ENCODE assay signal across 9 cellular contexts in the genomic region with DNA sequence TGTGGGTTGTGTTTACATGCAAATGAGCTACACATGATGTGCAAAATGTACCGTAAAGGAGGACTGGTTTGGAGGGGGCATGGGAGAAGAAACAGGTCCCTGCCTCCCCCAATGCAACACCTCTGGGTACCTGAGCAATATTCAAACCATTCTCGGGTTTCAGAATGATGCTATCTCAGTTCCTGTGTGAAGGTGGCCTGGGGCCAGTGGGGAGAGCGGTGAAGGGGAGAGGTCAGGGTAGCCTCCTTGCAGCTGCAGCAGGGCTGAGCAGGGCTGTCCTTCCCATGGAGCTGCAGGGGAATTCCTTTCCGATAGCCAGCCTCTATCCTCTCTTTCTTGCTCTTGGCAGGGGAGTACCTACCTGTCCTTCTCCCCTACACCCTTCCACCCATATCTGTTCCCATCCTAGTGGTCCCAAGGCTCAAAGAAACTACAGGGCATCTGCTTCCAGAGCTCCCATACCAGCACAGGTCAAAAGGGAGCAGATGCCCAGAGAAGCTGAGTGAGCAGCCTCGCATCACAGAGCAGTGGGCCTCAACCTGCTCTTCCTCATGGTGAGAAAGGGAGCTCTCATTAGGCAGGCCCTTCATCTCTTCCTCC. TPM values are rescaled to one million over a fixed set of nuclear protein-coding genes. Genes with fewer than 3 reads are reported as not detected.
DNase-seq lines count a peak whose midpoint lies in the region; ATAC-seq, FAIRE-seq and TF ChIP-seq lines count a peak whose summit lies in the region.
"Had no signal": no experiment of that assay in that cellular context is flagged by ENCODE, and none has a peak within 500 bp of the region (broad histone marks: within the 10 kb centered on the region; RNA-seq: fewer than 3 reads in every experiment).

No MANE protein-coding gene starts in this region.

- no peaks in the 10 kb centered on the region for H3K27me3 ChIP-seq in CD4-positive, CD25-positive, alpha-beta regulatory T cell (ENCODE audit: control insufficient read depth, insufficient read depth, low read length)
- H3K27me3 ChIP-seq in astrocyte (ENCODE audit: insufficient read depth, low read length) (no peaks in the 10 kb centered on the region), spleen (replicated peaks in 1 of 7) (no peaks in the 10 kb centered on the region), smooth muscle cell (ENCODE audit: low read depth) (no peaks in the 10 kb centered on the region)

- peaks cover 5% of the 10 kb centered on the region for H3K36me3 ChIP-seq in CD4-positive, CD25-positive, alpha-beta regulatory T cell (ENCODE audit: control insufficient read depth, insufficient read depth, low read length)
- H3K36me3 ChIP-seq in astrocyte (ENCODE audit: insufficient read depth, low read length) (no peaks in the 10 kb centered on the region), spleen (peaks cover 0 to 18% (median 0%) of the 10 kb centered on the region in 6 donors), smooth muscle cell (ENCODE audit: low read depth) (no peaks in the 10 kb centered on the region)

- peak overlapping the region; percentile 61 for H3K4me3 ChIP-seq in CD4-positive, CD25-positive, alpha-beta regulatory T cell (ENCODE audit: low read depth, low read length)
- H3K4me3 ChIP-seq in astrocyte (ENCODE audit: insufficient read depth, low read depth, low read length) (no peak overlapping the region), spleen (peak overlapping the region in 2 of 8 donors; percentile 3 to 54), smooth muscle cell (no peak overlapping the region)

- no peaks in the 10 kb centered on the region for H3F3A ChIP-seq in smooth muscle cell (ENCODE audit: low read depth)

- H2AFZ ChIP-seq in astrocyte (ENCODE audit: low read depth, low read length), result no peak overlapping the region
- H2AFZ ChIP-seq in smooth muscle cell (ENCODE audit: low read depth), result no peak overlapping the region

- H3K27me3 Mint-ChIP-seq in CD4-positive, CD25-positive, alpha-beta regulatory T cell, result no peaks in the 10 kb centered on the region
- H3K27me3 Mint-ChIP-seq in astrocyte (ENCODE audit: low read depth, unreplicated experiment), result no peaks in the 10 kb centered on the region

- peak in 1 of 2 donors; percentile 17 for ATAC-seq in CD4-positive, CD25-positive, alpha-beta regulatory T cell (ENCODE audit: low read depth in 2 of 2)
- ATAC-seq in HG03159 (IDR thresholded peaks at IDR 0.05; ENCODE audit: unreplicated experiment), result peak; percentile 45

- H3K4me2 ChIP-seq in astrocyte (ENCODE audit: low read length) (no peak overlapping the region), smooth muscle cell (no peak overlapping the region)

- peaks cover 100% of the 10 kb centered on the region for H3K79me2 ChIP-seq in astrocyte (ENCODE audit: insufficient read depth, low read length)
- H3K79me2 ChIP-seq in smooth muscle cell (ENCODE audit: low read depth), result peaks cover 92% of the 10 kb centered on the region

- H3K9me3 Mint-ChIP-seq in CD4-positive, CD25-positive, alpha-beta regulatory T cell, result no peaks in the 10 kb centered on the region
- H3K9me3 Mint-ChIP-seq in astrocyte (ENCODE audit: unreplicated experiment), result no peaks in the 10 kb centered on the region

- TF ChIP-seq POLR2A in GM19099 (IDR thresholded peaks at IDR 0.05; ENCODE audit: extremely low read depth, insufficient read length, low read depth) (peak; percentile 55), spleen (IDR thresholded peaks at IDR 0.05) (no peak)

- peaks cover 7% of the 10 kb centered on the region for H3K36me3 Mint-ChIP-seq in CD4-positive, CD25-positive, alpha-beta regulatory T cell
- H3K36me3 Mint-ChIP-seq in astrocyte (ENCODE audit: low read depth, unreplicated experiment), result peaks cover 11% of the 10 kb centered on the region

- H3K27ac Mint-ChIP-seq in CD4-positive, CD25-positive, alpha-beta regulatory T cell, result peak overlapping the region; percentile 18 to 96 (median 89)
- H3K27ac Mint-ChIP-seq in astrocyte (ENCODE audit: unreplicated experiment), result no peak overlapping the region

- H3K9me3 ChIP-seq in CD4-positive, CD25-positive, alpha-beta regulatory T cell (ENCODE audit: control insufficient read depth in 2 of 2, low read length in 2 of 2), result no peaks in the 10 kb centered on the region
- H3K9me3 ChIP-seq in astrocyte (ENCODE audit: insufficient read depth, low read depth, low read length) (no peaks in the 10 kb centered on the region), spleen (no peaks in the 10 kb centered on the region), smooth muscle cell (replicated peaks; ENCODE audit: low read depth) (no peaks in the 10 kb centered on the region)

- H3K4me1 Mint-ChIP-seq in CD4-positive, CD25-positive, alpha-beta regulatory T cell, result peaks cover 20 to 97% (median 77%) of the 10 kb centered on the region in 4 donors
- H3K4me1 Mint-ChIP-seq in astrocyte (ENCODE audit: low read depth, unreplicated experiment), result peaks cover 52% of the 10 kb centered on the region

- peak in 1 of 3 donors; percentile 42 for DNase-seq in CD4-positive, CD25-positive, alpha-beta regulatory T cell
- DNase-seq in astrocyte (ENCODE audit: low read depth), result no peak
- no peak for DNase-seq in spleen
- DNase-seq in NCI-H748 (lab: John Stamatoyannopoulos, UW; ENCODE audit: unreplicated experiment), result no peak
- no peak for DNase-seq in smooth muscle cell (lab: John Stamatoyannopoulos, UW; ENCODE audit: unreplicated experiment)
- DNase-seq in AG08395 (ENCODE audit: low spot score), result no peak

- peaks cover 100% of the 10 kb centered on the region for H3K4me1 ChIP-seq in CD4-positive, CD25-positive, alpha-beta regulatory T cell (ENCODE audit: control insufficient read depth, insufficient read depth, low read length, poor library complexity, severe bottlenecking)
- H3K4me1 ChIP-seq in astrocyte (ENCODE audit: insufficient read depth, low read length) (peaks cover 36% of the 10 kb centered on the region), spleen (peaks cover 69 to 100% (median 93%) of the 10 kb centered on the region in 6 donors), smooth muscle cell (ENCODE audit: low read depth) (peaks cover 31% of the 10 kb centered on the region)

- WGBS in spleen, 5 donors, result 21 to 41% (median 34%) methylated on average over 5 of the region's 5 CpGs
- WGBS in smooth muscle cell (ENCODE audit: low lambda C conversion rate), result 68% methylated on average over 5 of the region's 5 CpGs

- no peak for FAIRE-seq in astrocyte (lab: Jason Lieb, UNC)
- FAIRE-seq: bronchial epithelial cell had no signal

- H4K20me1 ChIP-seq in astrocyte (ENCODE audit: insufficient read depth, low read length) (peaks cover 100% of the 10 kb centered on the region), smooth muscle cell (ENCODE audit: low read depth) (peaks cover 100% of the 10 kb centered on the region)

- intact Hi-C loops in spleen (cut with DNase I; ENCODE audit: low total_unique reads), result loop anchor here (10.0 kb wide), 1 partner anchor 116 kb away; a partner anchor contains a TSS

- peak overlapping the region; percentile 71 for H3K27ac ChIP-seq in CD4-positive, CD25-positive, alpha-beta regulatory T cell (ENCODE audit: insufficient read depth, low read length, poor library complexity, severe bottlenecking)
- H3K27ac ChIP-seq in astrocyte (ENCODE audit: low read depth, low read length), result no peak overlapping the region
- peak overlapping the region; percentile 58 to 100 (median 75) for H3K27ac ChIP-seq in spleen
- no peak overlapping the region for H3K27ac ChIP-seq in smooth muscle cell (ENCODE audit: low read depth)

- TF ChIP-seq CTCF in astrocyte (IDR thresholded peaks at IDR 0.05; ENCODE audit: insufficient read depth, low read depth, low read length), result no peak
- peak in 1 of 11 experiments; percentile 25 for TF ChIP-seq CTCF in spleen (IDR thresholded peaks at IDR 0.05 in 8 of 11, conservative IDR thresholded peaks at IDR 0.05 in 3 of 11)
- TF ChIP-seq CTCF in smooth muscle cell (IDR thresholded peaks at IDR 0.05; ENCODE audit: borderline replicate concordance, insufficient read depth, poor library complexity, severe bottlenecking), result no peak

- H3K9ac ChIP-seq in astrocyte (ENCODE audit: low read length) (no peak overlapping the region), smooth muscle cell (ENCODE audit: low read depth) (no peak overlapping the region)

- H3K4me3 Mint-ChIP-seq in CD4-positive, CD25-positive, alpha-beta regulatory T cell, result peak overlapping the region; percentile 65 to 82 (median 80)
- peak overlapping the region; percentile 69 for H3K4me3 Mint-ChIP-seq in astrocyte (ENCODE audit: unreplicated experiment)

RNA-seq across cellular contexts. Expression of a gene that starts 11.9 kb away (rescaled TPM):
- 186 TPM for total RNA-seq in CD4-positive, CD25-positive, alpha-beta regulatory T cell
- 10 to 100 TPM in 1 of 4 donors, 1 to 10 TPM in 3; 4.6 to 11.5 (median 6.4) TPM for polyA plus RNA-seq in CD4-positive, CD25-positive, alpha-beta regulatory T cell
- total RNA-seq in astrocyte, result 51.7 and 56.6 TPM in 2 replicates
- 100 to 1,000 TPM in 1 of 7 donors, 10 to 100 TPM in 6; 56.0 to 103 (median 71.4) TPM for total RNA-seq in spleen
- 10 to 100 TPM in 1 of 3 donors, 1 to 10 TPM in 2; 7.4 to 22.5 (median 7.6) TPM for polyA plus RNA-seq in spleen
- total RNA-seq in smooth muscle cell, result 23.2 and 24.3 TPM in 2 replicates
- polyA plus RNA-seq in smooth muscle cell, result 40.5 and 45.6 TPM in 2 replicates

Comparison
In these comparisons a context has a peak if more than half of its experiments do, and no peak if none do; other contexts are left out.
1. H3K27ac ChIP-seq: peak in CD4-positive, CD25-positive, alpha-beta regulatory T cell (single experiment) and spleen (8 of 8); none in astrocyte (single experiment) and smooth muscle cell (single experiment).